In the genomic region with DNA sequence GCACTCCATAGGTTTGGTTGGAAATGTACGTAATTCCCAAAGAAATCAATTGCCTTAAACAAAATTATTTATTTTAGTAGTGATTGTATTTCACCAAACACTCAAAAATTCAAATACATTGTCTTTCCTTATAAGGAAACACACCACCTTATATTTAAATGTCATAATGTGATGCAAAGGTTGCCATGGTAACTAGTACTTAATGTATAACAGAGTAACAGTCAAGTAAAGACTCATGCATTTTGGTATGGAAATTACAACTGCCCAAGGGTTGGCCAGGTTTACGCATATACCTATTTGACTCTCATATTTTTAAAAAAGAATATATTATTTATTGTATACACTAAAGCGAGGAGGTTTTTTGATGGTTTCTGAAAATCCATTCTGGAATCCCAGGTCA, we compare ENCODE assay signal across 29 cellular contexts.
"Had no signal": no experiment of that assay in that cellular context is flagged by ENCODE, and none has a peak within 500 bp of the region (broad histone marks: within the 10 kb centered on the region; RNA-seq: fewer than 3 reads in every experiment).

No MANE protein-coding gene starts in this region.

- H3K36me3 Mint-ChIP-seq: activated naive CD8-positive, alpha-beta T cell had no signal

- H3K27me3 Mint-ChIP-seq: activated B cell treated with CpG ODN at 0.5 μM for 24 hours; central memory CD8-positive, alpha-beta T cell; dendritic cell treated with granulocyte-macrophage colony-stimulating factor and Interleukin-4, amounts not matched to agents 40 ng/mL and 50 ng/mL, for 4 days had no signal

- H3K4me3 Mint-ChIP-seq: activated B cell treated with CpG ODN at 0.5 μM for 24 hours; activated CD8-positive, alpha-beta T cell treated with anti-CD3 and anti-CD28 coated beads for 36 hours; activated naive CD8-positive, alpha-beta T cell; activated T-cell treated with anti-CD3 and anti-CD28 coated beads, Interleukin-2, amount 50 U/mL, for 4 hours; activated T-helper 17 cell treated with anti-CD3 and anti-CD28 coated beads, Interleukin-2, amount 50 U/mL, for 72 hours; central memory CD8-positive, alpha-beta T cell; dendritic cell treated with granulocyte-macrophage colony-stimulating factor and Interleukin-4, amounts not matched to agents 40 ng/mL and 50 ng/mL, for 4 days; endodermal cell had no signal

- ATAC-seq: activated CD4-positive, CD25-positive, alpha-beta regulatory T cell treated with anti-CD3 and anti-CD28 coated beads, Interleukin-2, amount 50 U/mL, for 24 hours; activated CD8-positive, alpha-beta T cell treated with anti-CD3 and anti-CD28 coated beads for 36 hours; activated T-cell treated with anti-CD3 and anti-CD28 coated beads, Interleukin-2, amount 50 U/mL, for 4 hours; activated T-helper 17 cell treated with anti-CD3 and anti-CD28 coated beads, Interleukin-2, amount 50 U/mL, for 72 hours; esophagus mucosa had no signal

- H3K4me3 ChIP-seq: coronary artery, dorsolateral prefrontal cortex had no signal

- H3K9me3 Mint-ChIP-seq: activated CD8-positive, alpha-beta T cell treated with anti-CD3 and anti-CD28 coated beads for 36 hours; activated T-cell treated with anti-CD3 and anti-CD28 coated beads, Interleukin-2, amount 50 U/mL, for 4 hours; endodermal cell had no signal

- H3K4me1 Mint-ChIP-seq: activated T-helper 17 cell treated with anti-CD3 and anti-CD28 coated beads, Interleukin-2, amount 50 U/mL, for 72 hours; central memory CD8-positive, alpha-beta T cell had no signal

- H3K27ac ChIP-seq: brain microvascular endothelial cell, coronary artery, WERI-Rb-1 had no signal

- DNase-seq: activated B cell treated with CpG ODN at 0.5 μM for 24 hours; activated CD4-positive, alpha-beta T cell treated with anti-CD3 and anti-CD28 coated beads for 48 hours; activated CD4-positive, alpha-beta T cell treated with anti-CD3 and anti-CD28 coated beads, Interleukin-2, amount 50 U/mL, for 1 hour; activated CD4-positive, alpha-beta T cell treated with anti-CD3 and anti-CD28 coated beads, Interleukin-2, amount 50 U/mL, for 48 hours; activated CD8-positive, alpha-beta memory T cell treated with anti-CD3 and anti-CD28 coated beads for 24 hours; activated CD8-positive, alpha-beta T cell treated with anti-CD3 and anti-CD28 coated beads for 36 hours; activated effector memory CD4-positive, alpha-beta T cell treated with Interleukin-2 at 50 U/mL for 16 hours; activated gamma-delta T cell treated with Interleukin-2 at 50 U/mL for 16 hours; activated naive CD4-positive, alpha-beta T cell treated with anti-CD3 and anti-CD28 coated beads, Interleukin-2, amount 50 U/mL, for 16 hours; activated naive CD4-positive, alpha-beta T cell treated with Interleukin-2 at 50 U/mL for 16 hours; activated T-cell treated with anti-CD3 and anti-CD28 coated beads, Interleukin-2, amount 50 U/mL, for 4 hours; amniotic stem cell; anterior cingulate cortex; brain microvascular endothelial cell; dorsolateral prefrontal cortex; effector memory CD4-positive, alpha-beta T cell; endodermal cell; foreskin fibroblast; head of caudate nucleus; hippocampal formation; T1000; WERI-Rb-1 had no signal

- H3K36me3 ChIP-seq: brain microvascular endothelial cell, WERI-Rb-1 had no signal

- H3K27ac Mint-ChIP-seq: activated B cell treated with CpG ODN at 0.5 μM for 24 hours; activated CD8-positive, alpha-beta T cell treated with anti-CD3 and anti-CD28 coated beads for 36 hours; activated naive CD8-positive, alpha-beta T cell; activated T-helper 17 cell treated with anti-CD3 and anti-CD28 coated beads, Interleukin-2, amount 50 U/mL, for 72 hours; dendritic cell treated with granulocyte-macrophage colony-stimulating factor and Interleukin-4, amounts not matched to agents 40 ng/mL and 50 ng/mL, for 4 days; endodermal cell had no signal

- H3K27me3 ChIP-seq: brain microvascular endothelial cell, dorsolateral prefrontal cortex had no signal
